In genomic region chr11:121023848-121024751, GRCh38 we compare ENCODE assay signal across 8 cellular contexts. TPM values are rescaled to one million over a fixed set of nuclear protein-coding genes. Genes with fewer than 3 reads are reported as not detected.
DNase-seq lines count a peak whose midpoint lies in the region; ATAC-seq lines count a peak whose summit lies in the region.

A gene with protein sequence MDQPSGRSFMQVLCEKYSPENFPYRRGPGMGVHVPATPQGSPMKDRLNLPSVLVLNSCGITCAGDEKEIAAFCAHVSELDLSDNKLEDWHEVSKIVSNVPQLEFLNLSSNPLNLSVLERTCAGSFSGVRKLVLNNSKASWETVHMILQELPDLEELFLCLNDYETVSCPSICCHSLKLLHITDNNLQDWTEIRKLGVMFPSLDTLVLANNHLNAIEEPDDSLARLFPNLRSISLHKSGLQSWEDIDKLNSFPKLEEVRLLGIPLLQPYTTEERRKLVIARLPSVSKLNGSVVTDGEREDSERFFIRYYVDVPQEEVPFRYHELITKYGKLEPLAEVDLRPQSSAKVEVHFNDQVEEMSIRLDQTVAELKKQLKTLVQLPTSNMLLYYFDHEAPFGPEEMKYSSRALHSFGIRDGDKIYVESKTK (plus strand): TSS chr11:121024102. CDS start chr11:121045691, 21,589 bp downstream.

- H3K27me3 ChIP-seq in HUES48 (ENCODE audit: control insufficient read depth, insufficient read depth, low read length): no peaks in the 10 kb centered on the region

- H3K27ac ChIP-seq in HUES48 (ENCODE audit: low read depth, low read length): peak within 1 kb of the TSS; percentile 66

- H3K9ac ChIP-seq in HUES48 (ENCODE audit: low read depth, low read length): peak within 1 kb of the TSS; percentile 68

- DNase-seq in D341Med (ENCODE audit: low spot score) (peak; percentile 96), OCI-M1 (lab: John Stamatoyannopoulos, UW) (peak; percentile 96), myocyte (ENCODE audit: low read depth) (peak; percentile 91)
- peak; percentile 80 for DNase-seq in activated T-cell treated with anti-CD3 and anti-CD28 coated beads, Interleukin-2, amount 50 U/mL, for 1 hour
- peak; percentile 63 to 74 for DNase-seq in stimulated activated CD8-positive, alpha-beta memory T cell treated with anti-CD3 and anti-CD28 coated beads, Interleukin-7, amount 100 ng/mL, for 48 hours (ENCODE audit: extremely low read depth in 1 of 2, low read depth in 1 of 2)

- H3K36me3 ChIP-seq in HUES48 (ENCODE audit: control insufficient read depth, insufficient read depth, low read length): no peaks in the 10 kb centered on the region

- peak; percentile 96 for ATAC-seq in GM21390 (IDR thresholded peaks at IDR 0.05; ENCODE audit: unreplicated experiment)
- ATAC-seq in esophagus mucosa: peak; percentile 78

- no peaks in the 10 kb centered on the region for H3K9me3 ChIP-seq in HUES48 (ENCODE audit: control insufficient read depth, insufficient read depth, low read length)

- H3K4me3 ChIP-seq in HUES48 (ENCODE audit: low read depth, low read length): peak within 1 kb of the TSS; percentile 75

- peaks cover 12% of the 10 kb centered on the region for H3K4me1 ChIP-seq in HUES48 (ENCODE audit: control insufficient read depth, insufficient read depth, low read length)

RNA-seq across cellular contexts. Expression of the gene that starts here (rescaled TPM):
- total RNA-seq in esophagus mucosa (5.9 TPM), myocyte (37.7 and 55.9 TPM in 2 replicates)
- polyA plus RNA-seq in myocyte (2012): 17.2 TPM

Comparison
In these comparisons a context has a peak if more than half of its experiments do, and no peak if none do; other contexts are left out.
1. Peak in every context shown above with its lines: DNase-seq, ATAC-seq, H3K4me3 ChIP-seq and H3K27ac ChIP-seq.